23 cellular contexts compared by ENCODE assay signal in the genomic region with DNA sequence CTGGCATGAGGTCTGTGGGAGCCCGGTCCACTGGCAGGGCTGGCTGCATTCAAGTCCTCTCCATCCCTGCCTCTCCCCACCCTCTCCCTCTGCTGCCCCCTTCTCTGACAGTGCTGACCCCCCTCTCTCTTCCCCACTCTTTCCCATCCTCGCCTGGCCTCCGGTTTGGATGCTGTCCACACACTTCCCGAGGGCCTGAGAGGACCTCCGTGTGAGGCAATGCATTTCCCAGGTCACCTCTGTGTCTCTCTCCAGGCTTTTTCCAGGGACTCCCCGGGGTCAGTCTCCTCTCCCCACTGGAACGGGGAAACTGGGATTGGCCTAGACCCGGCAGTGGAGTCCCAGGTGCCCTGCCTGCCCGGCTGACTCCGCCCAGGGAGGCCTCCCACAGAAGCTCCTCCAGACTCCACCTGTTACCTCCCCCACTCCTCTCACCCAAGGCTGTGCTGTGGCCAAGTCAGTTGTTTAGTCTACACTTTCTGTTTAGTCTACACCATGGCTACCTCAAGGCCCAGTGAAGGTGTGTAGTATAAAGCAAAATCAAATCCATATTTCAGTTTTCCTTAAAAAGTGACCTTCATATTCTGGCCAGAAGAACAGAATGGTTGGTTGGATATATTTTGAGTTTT.
DNase-seq lines count a peak whose midpoint lies in the region; ATAC-seq and TF ChIP-seq lines count a peak whose summit lies in the region.
"Had no signal": no experiment of that assay in that cellular context is flagged by ENCODE, and none has a peak within 500 bp of the region (broad histone marks: within the 10 kb centered on the region; RNA-seq: fewer than 3 reads in every experiment).

No MANE protein-coding gene starts in this region.

- H3K36me3 ChIP-seq in heart right ventricle (peaks cover 0 to 87% (median 12%) of the 10 kb centered on the region in 9 donors), left ventricle myocardium inferior (peaks cover 53% of the 10 kb centered on the region), tibial artery (peaks cover 43 to 78% (median 47%) of the 10 kb centered on the region in 3 donors)

- peaks cover 0 to 21% (median 15%) of the 10 kb centered on the region in 9 donors for H3K4me1 ChIP-seq in heart right ventricle
- H3K4me1 ChIP-seq in left ventricle myocardium inferior = peaks cover 26% of the 10 kb centered on the region
- no peaks in the 10 kb centered on the region for H3K4me1 ChIP-seq in tibial artery

- H3K27me3 ChIP-seq in heart right ventricle (no peaks in the 10 kb centered on the region), left ventricle myocardium inferior (ENCODE audit: low read depth) (no peaks in the 10 kb centered on the region), tibial artery (no peaks in the 10 kb centered on the region)
- H3K27me3 ChIP-seq: ascending aorta, right atrium auricular region had no signal

- peaks cover 32% of the 10 kb centered on the region for H3K36me3 Mint-ChIP-seq in WTC11
- peaks cover 86% of the 10 kb centered on the region for H3K36me3 Mint-ChIP-seq in stimulated activated memory B cell treated with anti-CD40 and anti-IgM and Interleukin-4, amounts not matched to agents 10 μg/mL and 1 μg/mL and 100 μg/mL, for 72 hours

- no peaks in the 10 kb centered on the region for H3K27me3 Mint-ChIP-seq in WTC11 (ENCODE audit: low read depth)
- no peaks in the 10 kb centered on the region for H3K27me3 Mint-ChIP-seq in stimulated activated memory B cell treated with anti-CD40 and anti-IgM and Interleukin-4, amounts not matched to agents 10 μg/mL and 1 μg/mL and 100 μg/mL, for 72 hours
- H3K27me3 Mint-ChIP-seq: activated naive CD4-positive, alpha-beta T cell treated with anti-CD3 and anti-CD28 coated beads, Interleukin-2, amount 50 U/mL, for 24 hours; type B pancreatic cell had no signal

- H3K9me3 ChIP-seq in heart right ventricle (no peaks in the 10 kb centered on the region), left ventricle myocardium inferior (replicated peaks) (no peaks in the 10 kb centered on the region), tibial artery (no peaks in the 10 kb centered on the region)
- H3K9me3 ChIP-seq: ascending aorta, right atrium auricular region had no signal

- TF ChIP-seq CTCF in heart right ventricle (IDR thresholded peaks at IDR 0.05) (no peak), left ventricle myocardium inferior (IDR thresholded peaks at IDR 0.05; ENCODE audit: borderline replicate concordance) (no peak), WTC11 (IDR thresholded peaks at IDR 0.05) (no peak), tibial artery (IDR thresholded peaks at IDR 0.05) (no peak)

- WGBS in heart right ventricle, 2 donors = 68 to 69% methylated on average over 10 of the region's 10 CpGs

- H3K27ac ChIP-seq in heart right ventricle (peak overlapping the region in 1 of 10 donors; percentile 43), left ventricle myocardium inferior (replicated peaks) (no peak overlapping the region), tibial artery (no peak overlapping the region)
- H3K27ac ChIP-seq: GM23248, right atrium auricular region had no signal

- POLR2A ChIA-PET in WTC11 (lab: Charles Lee) = no interaction called here

- H3K4me3 ChIP-seq in heart right ventricle (no peak overlapping the region), left ventricle myocardium inferior (no peak overlapping the region), tibial artery (no peak overlapping the region)
- H3K4me3 ChIP-seq: ascending aorta, GM23248, right atrium auricular region had no signal

- H3K27ac Mint-ChIP-seq in WTC11 = no peak overlapping the region
- H3K27ac Mint-ChIP-seq in stimulated activated memory B cell treated with anti-CD40 and anti-IgM and Interleukin-4, amounts not matched to agents 10 μg/mL and 1 μg/mL and 100 μg/mL, for 72 hours = peak overlapping the region; percentile 43
- H3K27ac Mint-ChIP-seq: activated naive CD4-positive, alpha-beta T cell treated with anti-CD3 and anti-CD28 coated beads, Interleukin-2, amount 50 U/mL, for 24 hours; type B pancreatic cell had no signal

- H3K4me1 Mint-ChIP-seq in WTC11 = peaks cover 26% of the 10 kb centered on the region
- no peaks in the 10 kb centered on the region for H3K4me1 Mint-ChIP-seq in stimulated activated memory B cell treated with anti-CD40 and anti-IgM and Interleukin-4, amounts not matched to agents 10 μg/mL and 1 μg/mL and 100 μg/mL, for 72 hours

- intact Hi-C loops in heart right ventricle (cut with DNase I) = no loop called here
- intact Hi-C loops in left ventricle myocardium inferior (cut with micrococcal nuclease) = no loop called here
- intact Hi-C loops in left colon (cut with DNase I, micrococcal nuclease) = no loop called here
- intact Hi-C loops in tibial artery (cut with DNase I; ENCODE audit: low total_unique reads) = no loop called here

- DNase-seq in heart right ventricle (no peak), left ventricle myocardium inferior (no peak), WTC11 (ENCODE audit: low spot score) (no peak), left colon (peak in 1 of 2 donors; percentile 48), tibial artery (no peak), Ammon's horn (ENCODE audit: low spot score) (no peak)
- DNase-seq: activated CD4-positive, CD25-positive, alpha-beta regulatory T cell treated with anti-CD3 and anti-CD28 coated beads, Interleukin-2, amount 50 U/mL, for 72 hours; C1 segment of cervical spinal cord; effector CD8-positive, alpha-beta T cell; foreskin melanocyte; hippocampal formation; NCI-H1694; occipital lobe; stimulated activated CD4-positive, alpha-beta T cell treated with anti-CD3 and anti-CD28 coated beads, Interleukin-12 subunit alpha, Interleukin-12 subunit beta, amount 100 ng/mL, for 4 hours; stimulated activated CD4-positive, alpha-beta T cell treated with anti-CD3 and anti-CD28 coated beads, Interleukin-4, amount 100 ng/mL, for 4 hours had no signal

- ATAC-seq in heart right ventricle (peak in 6 of 8 donors; percentile 4 to 54 (median 36)), WTC11 (peak; percentile 41), left colon (peak; percentile 47), GM18870 (IDR thresholded peaks at IDR 0.05; ENCODE audit: unreplicated experiment) (no peak)
- no peak for ATAC-seq in stimulated activated memory B cell treated with anti-CD40 and anti-IgM and Interleukin-4, amounts not matched to agents 10 μg/mL and 1 μg/mL and 100 μg/mL, for 72 hours

- no peaks in the 10 kb centered on the region for H3K9me3 Mint-ChIP-seq in WTC11
- no peaks in the 10 kb centered on the region for H3K9me3 Mint-ChIP-seq in stimulated activated memory B cell treated with anti-CD40 and anti-IgM and Interleukin-4, amounts not matched to agents 10 μg/mL and 1 μg/mL and 100 μg/mL, for 72 hours
- H3K9me3 Mint-ChIP-seq: activated naive CD4-positive, alpha-beta T cell treated with anti-CD3 and anti-CD28 coated beads, Interleukin-2, amount 50 U/mL, for 24 hours; activated T-helper 1 cell treated with anti-CD3 and anti-CD28 coated beads, Interleukin-12 subunit alpha, Interleukin-12 subunit beta, Interleukin-2, Interleukin-4 antibody, amounts not matched to agents 30 ng/mL and 10 ng/mL and 1 ng/mL, durations not matched to agents 14 hours and 24 hours and 36 hours; type B pancreatic cell had no signal

- CTCF ChIA-PET in WTC11 (lab: Charles Lee) = no interaction called here

- H3K4me3 Mint-ChIP-seq in WTC11 = no peak overlapping the region
- no peak overlapping the region for H3K4me3 Mint-ChIP-seq in stimulated activated memory B cell treated with anti-CD40 and anti-IgM and Interleukin-4, amounts not matched to agents 10 μg/mL and 1 μg/mL and 100 μg/mL, for 72 hours
- H3K4me3 Mint-ChIP-seq: activated naive CD4-positive, alpha-beta T cell treated with anti-CD3 and anti-CD28 coated beads, Interleukin-2, amount 50 U/mL, for 24 hours; activated T-helper 1 cell treated with anti-CD3 and anti-CD28 coated beads, Interleukin-12 subunit alpha, Interleukin-12 subunit beta, Interleukin-2, Interleukin-4 antibody, amounts not matched to agents 30 ng/mL and 10 ng/mL and 1 ng/mL, durations not matched to agents 14 hours and 24 hours and 36 hours; type B pancreatic cell had no signal

TF ChIP-seq in WTC11, 78 proteins besides CTCF, POLR2A, EP300 and RAD21 (continues in another document):
- TF ChIP-seq, protein P1, sequence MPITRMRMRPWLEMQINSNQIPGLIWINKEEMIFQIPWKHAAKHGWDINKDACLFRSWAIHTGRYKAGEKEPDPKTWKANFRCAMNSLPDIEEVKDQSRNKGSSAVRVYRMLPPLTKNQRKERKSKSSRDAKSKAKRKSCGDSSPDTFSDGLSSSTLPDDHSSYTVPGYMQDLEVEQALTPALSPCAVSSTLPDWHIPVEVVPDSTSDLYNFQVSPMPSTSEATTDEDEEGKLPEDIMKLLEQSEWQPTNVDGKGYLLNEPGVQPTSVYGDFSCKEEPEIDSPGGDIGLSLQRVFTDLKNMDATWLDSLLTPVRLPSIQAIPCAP (CRISPR knock-in tag; IDR thresholded peaks at IDR 0.05) = no peak
- no peak for TF ChIP-seq MYBL2 (CRISPR knock-in tag; IDR thresholded peaks at IDR 0.05)
- TF ChIP-seq, protein P2, sequence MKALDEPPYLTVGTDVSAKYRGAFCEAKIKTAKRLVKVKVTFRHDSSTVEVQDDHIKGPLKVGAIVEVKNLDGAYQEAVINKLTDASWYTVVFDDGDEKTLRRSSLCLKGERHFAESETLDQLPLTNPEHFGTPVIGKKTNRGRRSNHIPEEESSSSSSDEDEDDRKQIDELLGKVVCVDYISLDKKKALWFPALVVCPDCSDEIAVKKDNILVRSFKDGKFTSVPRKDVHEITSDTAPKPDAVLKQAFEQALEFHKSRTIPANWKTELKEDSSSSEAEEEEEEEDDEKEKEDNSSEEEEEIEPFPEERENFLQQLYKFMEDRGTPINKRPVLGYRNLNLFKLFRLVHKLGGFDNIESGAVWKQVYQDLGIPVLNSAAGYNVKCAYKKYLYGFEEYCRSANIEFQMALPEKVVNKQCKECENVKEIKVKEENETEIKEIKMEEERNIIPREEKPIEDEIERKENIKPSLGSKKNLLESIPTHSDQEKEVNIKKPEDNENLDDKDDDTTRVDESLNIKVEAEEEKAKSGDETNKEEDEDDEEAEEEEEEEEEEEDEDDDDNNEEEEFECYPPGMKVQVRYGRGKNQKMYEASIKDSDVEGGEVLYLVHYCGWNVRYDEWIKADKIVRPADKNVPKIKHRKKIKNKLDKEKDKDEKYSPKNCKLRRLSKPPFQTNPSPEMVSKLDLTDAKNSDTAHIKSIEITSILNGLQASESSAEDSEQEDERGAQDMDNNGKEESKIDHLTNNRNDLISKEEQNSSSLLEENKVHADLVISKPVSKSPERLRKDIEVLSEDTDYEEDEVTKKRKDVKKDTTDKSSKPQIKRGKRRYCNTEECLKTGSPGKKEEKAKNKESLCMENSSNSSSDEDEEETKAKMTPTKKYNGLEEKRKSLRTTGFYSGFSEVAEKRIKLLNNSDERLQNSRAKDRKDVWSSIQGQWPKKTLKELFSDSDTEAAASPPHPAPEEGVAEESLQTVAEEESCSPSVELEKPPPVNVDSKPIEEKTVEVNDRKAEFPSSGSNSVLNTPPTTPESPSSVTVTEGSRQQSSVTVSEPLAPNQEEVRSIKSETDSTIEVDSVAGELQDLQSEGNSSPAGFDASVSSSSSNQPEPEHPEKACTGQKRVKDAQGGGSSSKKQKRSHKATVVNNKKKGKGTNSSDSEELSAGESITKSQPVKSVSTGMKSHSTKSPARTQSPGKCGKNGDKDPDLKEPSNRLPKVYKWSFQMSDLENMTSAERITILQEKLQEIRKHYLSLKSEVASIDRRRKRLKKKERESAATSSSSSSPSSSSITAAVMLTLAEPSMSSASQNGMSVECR (CRISPR knock-in tag; IDR thresholded peaks at IDR 0.05; ENCODE audit: borderline replicate concordance) = no peak

Comparison
In these comparisons a context has a peak if more than half of its experiments do, and no peak if none do; other contexts are left out.
1. ATAC-seq: peak in heart right ventricle (6 of 8), WTC11 (single experiment) and left colon (single experiment); none in stimulated activated memory B cell treated with anti-CD40 and anti-IgM and Interleukin-4, amounts not matched to agents 10 μg/mL and 1 μg/mL and 100 μg/mL, for 72 hours (single experiment) and GM18870 (single experiment).